8 cellular contexts compared by ENCODE assay signal in genomic region chr11:9613118-9613829, GRCh38. TPM values are rescaled to one million over a fixed set of nuclear protein-coding genes. Genes with fewer than 3 reads are reported as not detected.
DNase-seq lines count a peak whose midpoint lies in the region; ATAC-seq, FAIRE-seq and TF ChIP-seq lines count a peak whose summit lies in the region.

No MANE protein-coding gene starts in this region.

- POLR2A ChIA-PET in BJ (lab: Charles Lee), result interaction anchor here (0.5 to 0.7 kb wide), 2 partner anchors 38 to 692 kb away, joined by 4 to 7 read pairs; partner anchors contain the start of gene ADM
- POLR2A ChIA-PET in HepG2 (lab: Yijun Ruan, JAX), result interaction anchor here (0.7 to 4.4 kb wide), 19 partner anchors 9 to 691 kb away, joined by 3 to 35 read pairs (median 4); partner anchors contain the start of genes WEE1 and ZNF143

- in situ Hi-C loops in HepG2 (cut with HindIII; ENCODE audit: extremely low pct_ligation_motif_present, low pct_unique_long_range_greater_than_20kb), result loop anchor here (5.0 kb wide), 2 partner anchors 41 to 134 kb away; partner anchors contain the start of gene WEE1

- H3K27me3 ChIP-seq in BJ (ENCODE audit: control insufficient read depth, insufficient read depth, low read length), result no peaks in the 10 kb centered on the region
- H3K27me3 ChIP-seq in HepG2 (ENCODE audit: control insufficient read depth in 1 of 2, insufficient read depth in 2 of 2, low read length in 2 of 2), result no peaks in the 10 kb centered on the region; a peak in 1 of 5 replicates

- peak; percentile 87 for TF ChIP-seq RAD21 in HepG2 (CRISPR knock-in tag; IDR thresholded peaks at IDR 0.05)

- FAIRE-seq in HepG2 (lab: Jason Lieb, UNC), result peak; percentile 30

- CTCF ChIA-PET in BJ (lab: Yijun Ruan, JAX), result interaction anchor here (0.5 to 2.6 kb wide), 33 partner anchors 10 to 761 kb away, joined by 3 to 13 read pairs (median 4); partner anchors contain the start of genes ADM and WEE1
- CTCF ChIA-PET in HepG2 (lab: Yijun Ruan, JAX; ENCODE audit: low intra/inter-chr PET ratio, low total read pairs), result interaction anchor here (0.5 to 2.6 kb wide), 5 partner anchors 39 to 136 kb away, joined by 3 to 21 read pairs (median 4); no protein-coding TSS in a partner anchor

- peak; percentile 53 to 67; a peak in 2 of 4 replicates for TF ChIP-seq EP300 in HepG2 (IDR thresholded peaks at IDR 0.05; ENCODE audit: low read depth in 2 of 2, low read length in 2 of 2)
- peak; percentile 17; the same call in 1 of the 2 replicates for TF ChIP-seq EP300 in HepG2 (CRISPR knock-in tag; IDR thresholded peaks at IDR 0.05; ENCODE audit: borderline replicate concordance)

- H3K4me3 ChIP-seq in BJ (ENCODE audit: low read depth, low read length) (peak overlapping the region; percentile 4; the same call in 1 of the 2 replicates), HepG2 (replicated peaks in 1 of 3; ENCODE audit: insufficient read depth in 1 of 3, low read depth in 2 of 3, low read length in 3 of 3) (peak overlapping the region; percentile 57 to 69 (median 57))

- 19% methylated on average over 32 of the region's 35 CpGs for WGBS in HepG2 (ENCODE audit: low lambda C conversion rate)

- H4K20me1 ChIP-seq in HepG2 (ENCODE audit: insufficient read depth, low read length), result no peaks in the 10 kb centered on the region

- H3K36me3 ChIP-seq in BJ (ENCODE audit: control insufficient read depth, insufficient read depth, low read length), result no peaks in the 10 kb centered on the region
- no peaks in the 10 kb centered on the region for H3K36me3 ChIP-seq in HepG2 (replicated peaks in 1 of 2; ENCODE audit: control insufficient read depth in 1 of 2, insufficient read depth in 2 of 2, low read length in 2 of 2)

- BruUV-seq in HepG2 (replicated peaks; lab: Mats Ljungman, UMichigan), result TSS peak; percentile 99

- H3K9me3 ChIP-seq in HepG2 (ENCODE audit: low read length), result no peaks in the 10 kb centered on the region

- intact Hi-C loops in HepG2 (cut with micrococcal nuclease; ENCODE audit: unreplicated experiment), result loop anchor here (1.0 to 5.0 kb wide), 5 partner anchors 38 to 152 kb away; partner anchors contain the start of genes SWAP70 and ZNF143

- ATAC-seq in HG03442 (IDR thresholded peaks at IDR 0.05; ENCODE audit: unreplicated experiment), result peak; percentile 34
- peak; percentile 92 for ATAC-seq in HepG2

- DNase-seq in BJ (ENCODE audit: low read depth) (peak; percentile 95), GM19238 (ENCODE audit: insufficient read length, low spot score) (peak; percentile 80), NCI-H524 treated with DMSO at 0.1 percent for 48 hours (lab: John Stamatoyannopoulos, UW) (peak; percentile 20), dermis blood vessel endothelial cell (peak; percentile 99), HepG2 (ENCODE audit: low spot score) (peak; percentile 94)
- peak; percentile 73 to 76 for DNase-seq in activated CD4-positive, alpha-beta T cell treated with anti-CD3 and anti-CD28 coated beads, Interleukin-2, amount 50 U/mL, for 24 hours (ENCODE audit: low read depth in 1 of 2, low spot score in 1 of 2)
- DNase-seq in stimulated activated CD4-positive, alpha-beta T cell treated with anti-CD3 and anti-CD28 coated beads, Interleukin-4, amount 100 ng/mL, for 1 hour, result peak; percentile 86

- H3K9ac ChIP-seq in HepG2 (ENCODE audit: insufficient read depth, low read depth, low read length), result peak overlapping the region; percentile 90

- peak overlapping the region; percentile 90 for H3K4me2 ChIP-seq in HepG2 (ENCODE audit: low read depth, low read length)

- H3K27ac ChIP-seq in HepG2 (ENCODE audit: extremely low read length, insufficient read depth, low read length), result peak overlapping the region; percentile 76

- no peaks in the 10 kb centered on the region for H3K79me2 ChIP-seq in HepG2 (ENCODE audit: insufficient read depth, low read length)

- peak; percentile 57 to 74 for TF ChIP-seq POLR2A in HepG2 (IDR thresholded peaks at IDR 0.05; ENCODE audit: insufficient read depth in 1 of 2, low read depth in 2 of 2, low read length in 2 of 2)

- H3K4me1 ChIP-seq in HepG2 (ENCODE audit: insufficient read depth, low read length), result peaks cover 66% of the 10 kb centered on the region

- no peak overlapping the region for H2AFZ ChIP-seq in HepG2 (ENCODE audit: low read length)

- TF ChIP-seq CTCF in BJ (IDR thresholded peaks at IDR 0.05; ENCODE audit: insufficient read depth, low read depth, low read length) (peak; percentile 97), HepG2 (CRISPR knock-in tag; IDR thresholded peaks at IDR 0.05) (peak; percentile 95)

TF ChIP-seq in HepG2, 621 proteins besides CTCF, POLR2A, EP300 and RAD21 (continues in another document):
- TF ChIP-seq EEA1 (CRISPR knock-in tag; IDR thresholded peaks at IDR 0.05; ENCODE audit: borderline replicate concordance) (no peak), RAD51 (IDR thresholded peaks at IDR 0.05; ENCODE audit: borderline replicate concordance) (no peak), ZBTB26 (CRISPR knock-in tag; IDR thresholded peaks at IDR 0.05; ENCODE audit: borderline replicate concordance) (0 out of 2 replicates have a peak, but pooled peaks have one; percentile 33)

RNA-seq across cellular contexts. Expression of gene WEE1, which starts 39.8 kb away (rescaled TPM):
- polyA plus RNA-seq in BJ (2011; rRNA removed), result 31.7 and 60.1 TPM in 2 replicates
- 14.5 and 19.6 TPM in 2 replicates for polyA minus RNA-seq in BJ (2011; rRNA and poly(A)+ RNA removed)
- 32.0 and 35.1 TPM in 2 replicates for total RNA-seq in dermis blood vessel endothelial cell
- 63.7 and 71.7 TPM in 2 replicates for total RNA-seq in HepG2 (2016; rRNA removed; fragmentation: Illumina TruSeq; extraction: Trizol)
- 5.3 and 8.1 TPM in 2 replicates for total RNA-seq in HepG2 (2016; cell fraction: cytosol; rRNA removed; fragmentation: Illumina TruSeq; extraction: Trizol; ENCODE audit: low read depth)
- total RNA-seq in HepG2 (2016; cell fraction: insoluble cytoplasmic fraction; rRNA removed; fragmentation: Illumina TruSeq; extraction: Trizol), result 59.2 and 62.0 TPM in 2 replicates
- 16.3 and 20.1 TPM in 2 replicates for total RNA-seq in HepG2 (2016; cell fraction: membrane; rRNA removed; fragmentation: Illumina TruSeq; extraction: Trizol)
- 55.9 and 59.7 TPM in 2 replicates for total RNA-seq in HepG2 (2016; cell fraction: nucleus; rRNA removed; fragmentation: Illumina TruSeq; extraction: Trizol)
- polyA plus RNA-seq in HepG2 (2011; rRNA removed), result 24.2 and 31.4 TPM in 2 replicates
- polyA plus RNA-seq in HepG2 (2011; cell fraction: cytosol; rRNA removed), result 9.9 and 15.9 TPM in 2 replicates
- polyA plus RNA-seq in HepG2 (2011; cell fraction: nucleus; rRNA removed), result 19.4 and 21.7 TPM in 2 replicates
- 34.3 and 43.6 TPM in 2 replicates for polyA plus RNA-seq in HepG2 (2012)
- 1.5 and 1.7 TPM in 2 replicates for polyA plus RNA-seq in HepG2 (2016; cell fraction: cytosol; fragmentation: Illumina TruSeq; extraction: Trizol; ENCODE audit: low read depth)
- polyA plus RNA-seq in HepG2 (2016; cell fraction: insoluble cytoplasmic fraction; fragmentation: Illumina TruSeq; extraction: Trizol; ENCODE audit: low read depth), result 55.1 and 60.7 TPM in 2 replicates
- 5.2 and 6.5 TPM in 2 replicates for polyA plus RNA-seq in HepG2 (2016; cell fraction: membrane; fragmentation: Illumina TruSeq; extraction: Trizol; ENCODE audit: low read depth)
- polyA plus RNA-seq in HepG2 (2016; cell fraction: nucleus; fragmentation: Illumina TruSeq; extraction: Trizol; ENCODE audit: insufficient read depth, low read depth), result 61.4 and 70.9 TPM in 2 replicates
- polyA minus RNA-seq in HepG2 (2011; rRNA and poly(A)+ RNA removed; ENCODE audit: low replicate concordance), result 13.9 and 26.9 TPM in 2 replicates
- polyA minus RNA-seq in HepG2 (2011; cell fraction: cytosol; rRNA and poly(A)+ RNA removed), result 20.9 and 21.9 TPM in 2 replicates
- polyA minus RNA-seq in HepG2 (2011; cell fraction: nucleus; rRNA and poly(A)+ RNA removed), result 77.1 and 85.4 TPM in 2 replicates

RNA-seq across cellular contexts. Expression of gene SWAP70, which starts 50.6 kb away (rescaled TPM):
- 16.6 and 24.7 TPM in 2 replicates for polyA plus RNA-seq in BJ (2011; rRNA removed)
- polyA minus RNA-seq in BJ (2011; rRNA and poly(A)+ RNA removed), result 12.7 and 15.3 TPM in 2 replicates
- 152 and 157 TPM in 2 replicates for total RNA-seq in dermis blood vessel endothelial cell
- total RNA-seq in HepG2 (2016; rRNA removed; fragmentation: Illumina TruSeq; extraction: Trizol), result 8.7 and 14.9 TPM in 2 replicates
- total RNA-seq in HepG2 (2016; cell fraction: cytosol; rRNA removed; fragmentation: Illumina TruSeq; extraction: Trizol; ENCODE audit: low read depth), result 6.5 TPM in 2 replicates
- 9.1 and 14.4 TPM in 2 replicates for total RNA-seq in HepG2 (2016; cell fraction: insoluble cytoplasmic fraction; rRNA removed; fragmentation: Illumina TruSeq; extraction: Trizol)
- 5.1 and 5.8 TPM in 2 replicates for total RNA-seq in HepG2 (2016; cell fraction: membrane; rRNA removed; fragmentation: Illumina TruSeq; extraction: Trizol)
- total RNA-seq in HepG2 (2016; cell fraction: nucleus; rRNA removed; fragmentation: Illumina TruSeq; extraction: Trizol), result 8.1 and 8.8 TPM in 2 replicates
- 4.2 and 4.6 TPM in 2 replicates for polyA plus RNA-seq in HepG2 (2011; rRNA removed)
- 3.2 and 5.0 TPM in 2 replicates for polyA plus RNA-seq in HepG2 (2011; cell fraction: cytosol; rRNA removed)
- 1.5 and 2.5 TPM in 2 replicates for polyA plus RNA-seq in HepG2 (2011; cell fraction: nucleus; rRNA removed)
- 7.2 and 7.3 TPM in 2 replicates for polyA plus RNA-seq in HepG2 (2012)
- polyA plus RNA-seq in HepG2 (2016; cell fraction: cytosol; fragmentation: Illumina TruSeq; extraction: Trizol; ENCODE audit: low read depth), result 0.50 and 0.55 TPM in 2 replicates
- polyA plus RNA-seq in HepG2 (2016; cell fraction: insoluble cytoplasmic fraction; fragmentation: Illumina TruSeq; extraction: Trizol; ENCODE audit: low read depth), result 14.4 and 14.9 TPM in 2 replicates
- polyA plus RNA-seq in HepG2 (2016; cell fraction: membrane; fragmentation: Illumina TruSeq; extraction: Trizol; ENCODE audit: low read depth), result 1.9 and 2.0 TPM in 2 replicates
- 8.0 and 8.5 TPM in 2 replicates for polyA plus RNA-seq in HepG2 (2016; cell fraction: nucleus; fragmentation: Illumina TruSeq; extraction: Trizol; ENCODE audit: insufficient read depth, low read depth)
- 4.9 and 17.3 TPM in 2 replicates for polyA minus RNA-seq in HepG2 (2011; rRNA and poly(A)+ RNA removed; ENCODE audit: low replicate concordance)
- 5.2 and 6.8 TPM in 2 replicates for polyA minus RNA-seq in HepG2 (2011; cell fraction: cytosol; rRNA and poly(A)+ RNA removed)
- 5.4 and 6.7 TPM in 2 replicates for polyA minus RNA-seq in HepG2 (2011; cell fraction: nucleus; rRNA and poly(A)+ RNA removed)

Comparison
In these comparisons a context has a peak if more than half of its experiments do, and no peak if none do; other contexts are left out.
1. Peak in every context shown above with its lines: DNase-seq, ATAC-seq, H3K4me3 ChIP-seq and H3K27ac ChIP-seq.
2. DNase-seq: peak in every context shown above with its lines; median percentile 99 in dermis blood vessel endothelial cell; 95 in BJ; 94 in HepG2; 86 in stimulated activated CD4-positive, alpha-beta T cell treated with anti-CD3 and anti-CD28 coated beads, Interleukin-4, amount 100 ng/mL, for 1 hour; 80 in GM19238; 74 in activated CD4-positive, alpha-beta T cell treated with anti-CD3 and anti-CD28 coated beads, Interleukin-2, amount 50 U/mL, for 24 hours; 20 in NCI-H524 treated with DMSO at 0.1 percent for 48 hours.